Comparison of ENCODE assay signal across 17 cellular contexts in genomic region chr17:35265071-35265470, GRCh38. TPM values are rescaled to one million over a fixed set of nuclear protein-coding genes. Genes with fewer than 3 reads are reported as not detected.
DNase-seq lines count a peak whose midpoint lies in the region; ATAC-seq and TF ChIP-seq lines count a peak whose summit lies in the region.
"Had no signal": no experiment of that assay in that cellular context is flagged by ENCODE, and none has a peak within 500 bp of the region (broad histone marks: within the 10 kb centered on the region; RNA-seq: fewer than 3 reads in every experiment).

No MANE protein-coding gene starts in this region.

- no peaks in the 10 kb centered on the region for H3K9me3 ChIP-seq in CD4-positive, alpha-beta T cell (ENCODE audit: control insufficient read depth, low read length)
- H3K9me3 ChIP-seq: BE2C had no signal

- ATAC-seq in activated CD4-positive, alpha-beta T cell treated with anti-CD3 and anti-CD28 coated beads for 36 hours, result no peak
- no peak for ATAC-seq in CD4-positive, alpha-beta T cell (ENCODE audit: poor library complexity)
- no peak for ATAC-seq in activated CD8-positive, alpha-beta T cell treated with anti-CD3 and anti-CD28 coated beads for 36 hours
- ATAC-seq in HG02610 (IDR thresholded peaks at IDR 0.05; ENCODE audit: unreplicated experiment), result no peak
- ATAC-seq: K562 had no signal

- no peaks in the 10 kb centered on the region for H3K9me3 Mint-ChIP-seq in activated CD4-positive, alpha-beta T cell treated with anti-CD3 and anti-CD28 coated beads for 36 hours (ENCODE audit: low read depth)
- H3K9me3 Mint-ChIP-seq in CD4-positive, alpha-beta T cell, result no peaks in the 10 kb centered on the region
- H3K9me3 Mint-ChIP-seq in activated CD8-positive, alpha-beta T cell treated with anti-CD3 and anti-CD28 coated beads for 36 hours, result no peaks in the 10 kb centered on the region
- no peaks in the 10 kb centered on the region for H3K9me3 Mint-ChIP-seq in immature natural killer cell

- peak overlapping the region; percentile 80 for H3K27ac Mint-ChIP-seq in activated CD4-positive, alpha-beta T cell treated with anti-CD3 and anti-CD28 coated beads for 36 hours
- peak overlapping the region; percentile 81 for H3K27ac Mint-ChIP-seq in CD4-positive, alpha-beta T cell
- peak overlapping the region; percentile 68 for H3K27ac Mint-ChIP-seq in activated CD8-positive, alpha-beta T cell treated with anti-CD3 and anti-CD28 coated beads for 36 hours
- peak overlapping the region; percentile 6 to 83 (median 80) for H3K27ac Mint-ChIP-seq in immature natural killer cell

- POLR2A ChIA-PET in activated CD4-positive, alpha-beta T cell treated with anti-CD3 and anti-CD28 coated beads for 36 hours (lab: Charles Lee), result interaction anchor here (0.7 kb wide), 1 partner anchor 487 kb away, joined by 3 read pairs; no protein-coding TSS in a partner anchor
- POLR2A ChIA-PET in CD4-positive, alpha-beta T cell (lab: Charles Lee), result interaction anchor here (1.5 to 4.3 kb wide), 3 partner anchors 8 to 51 kb away, joined by 6 to 15 read pairs (median 6); partner anchors contain the start of gene SLFN5
- POLR2A ChIA-PET in activated CD8-positive, alpha-beta T cell treated with anti-CD3 and anti-CD28 coated beads for 36 hours (lab: Charles Lee), result interaction anchor here (1.0 kb wide), 1 partner anchor 272 kb away, joined by 5 read pairs; the partner anchor contains the start of gene SLFN12L

- H3K4me3 Mint-ChIP-seq in activated CD4-positive, alpha-beta T cell treated with anti-CD3 and anti-CD28 coated beads for 36 hours, result no peak overlapping the region
- H3K4me3 Mint-ChIP-seq in CD4-positive, alpha-beta T cell, result peak overlapping the region; percentile 30
- no peak overlapping the region for H3K4me3 Mint-ChIP-seq in activated CD8-positive, alpha-beta T cell treated with anti-CD3 and anti-CD28 coated beads for 36 hours
- H3K4me3 Mint-ChIP-seq in immature natural killer cell, result no peak overlapping the region

- intact Hi-C loops in activated CD4-positive, alpha-beta T cell treated with anti-CD3 and anti-CD28 coated beads for 36 hours (cut with DNase I, micrococcal nuclease), result no loop called here
- intact Hi-C loops in CD4-positive, alpha-beta T cell (cut with DNase I, micrococcal nuclease), result no loop called here
- intact Hi-C loops in activated CD8-positive, alpha-beta T cell treated with anti-CD3 and anti-CD28 coated beads for 36 hours (cut with micrococcal nuclease), result no loop called here

- no peak for DNase-seq in activated CD4-positive, alpha-beta T cell treated with anti-CD3 and anti-CD28 coated beads for 36 hours
- DNase-seq in activated CD4-positive, alpha-beta T cell treated with anti-CD3 and anti-CD28 coated beads, Interleukin-2, amount 50 U/mL, for 48 hours, result no peak
- no peak for DNase-seq in CD4-positive, alpha-beta T cell
- DNase-seq in activated CD8-positive, alpha-beta T cell treated with anti-CD3 and anti-CD28 coated beads for 36 hours, result no peak
- DNase-seq in immature natural killer cell (no peak), HuH-7.5 (ENCODE audit: low spot score) (no peak), hepatic stellate cell (ENCODE audit: low spot score) (no peak)
- DNase-seq: 8988T, BE2C, DMS 273 treated with DMSO at 0.1 percent for 48 hours, GDM1, NCI-H1930, NCI-H69, OCI-M1, RPMI8226 had no signal

- H3K27me3 Mint-ChIP-seq in activated CD4-positive, alpha-beta T cell treated with anti-CD3 and anti-CD28 coated beads for 36 hours, result no peaks in the 10 kb centered on the region
- no peaks in the 10 kb centered on the region for H3K27me3 Mint-ChIP-seq in CD4-positive, alpha-beta T cell
- H3K27me3 Mint-ChIP-seq in activated CD8-positive, alpha-beta T cell treated with anti-CD3 and anti-CD28 coated beads for 36 hours, result no peaks in the 10 kb centered on the region
- H3K27me3 Mint-ChIP-seq in immature natural killer cell (ENCODE audit: low read depth in 3 of 3), result no peaks in the 10 kb centered on the region

- H3K27me3 ChIP-seq in CD4-positive, alpha-beta T cell (ENCODE audit: control insufficient read depth, insufficient read depth, low read length), result no peaks in the 10 kb centered on the region

- H3K27ac ChIP-seq in CD4-positive, alpha-beta T cell (ENCODE audit: low read depth, low read length), result no peak overlapping the region

- H3K4me1 Mint-ChIP-seq in activated CD4-positive, alpha-beta T cell treated with anti-CD3 and anti-CD28 coated beads for 36 hours, result peaks cover 57% of the 10 kb centered on the region
- peaks cover 79% of the 10 kb centered on the region for H3K4me1 Mint-ChIP-seq in CD4-positive, alpha-beta T cell (ENCODE audit: low read depth)
- peaks cover 60% of the 10 kb centered on the region for H3K4me1 Mint-ChIP-seq in activated CD8-positive, alpha-beta T cell treated with anti-CD3 and anti-CD28 coated beads for 36 hours (ENCODE audit: low read depth)
- H3K4me1 Mint-ChIP-seq in immature natural killer cell, result peaks cover 58 to 83% of the 10 kb centered on the region in 2 donors

- H3K36me3 Mint-ChIP-seq in activated CD4-positive, alpha-beta T cell treated with anti-CD3 and anti-CD28 coated beads for 36 hours (ENCODE audit: low read depth), result peaks cover 38% of the 10 kb centered on the region
- H3K36me3 Mint-ChIP-seq in CD4-positive, alpha-beta T cell (ENCODE audit: low read depth), result peaks cover 87% of the 10 kb centered on the region
- H3K36me3 Mint-ChIP-seq in activated CD8-positive, alpha-beta T cell treated with anti-CD3 and anti-CD28 coated beads for 36 hours (ENCODE audit: low read depth), result peaks cover 48% of the 10 kb centered on the region
- H3K36me3 Mint-ChIP-seq in immature natural killer cell, result peaks cover 39 to 63% (median 42%) of the 10 kb centered on the region in 3 donors

- no peak for TF ChIP-seq CTCF in CD4-positive, alpha-beta T cell (IDR thresholded peaks at IDR 0.05)
- no peak for TF ChIP-seq CTCF in activated CD8-positive, alpha-beta T cell treated with anti-CD3 and anti-CD28 coated beads for 36 hours (IDR thresholded peaks at IDR 0.05)

- CTCF ChIA-PET in activated CD4-positive, alpha-beta T cell treated with anti-CD3 and anti-CD28 coated beads for 36 hours (lab: Charles Lee), result interaction anchor here (0.5 kb wide), 1 partner anchor 16 kb away, joined by 3 read pairs; no protein-coding TSS in a partner anchor
- CTCF ChIA-PET in CD4-positive, alpha-beta T cell (lab: Charles Lee), result no interaction called here
- CTCF ChIA-PET in activated CD8-positive, alpha-beta T cell treated with anti-CD3 and anti-CD28 coated beads for 36 hours (lab: Charles Lee), result no interaction called here

RNA-seq across cellular contexts. Expression of gene SLFN5, which starts 22.2 kb away (rescaled TPM):
- total RNA-seq in activated CD4-positive, alpha-beta T cell treated with anti-CD3 and anti-CD28 coated beads for 36 hours, result 10 to 100 TPM; 28.8 to 29.8 TPM
- 10 to 100 TPM; 28.5 to 32.7 TPM for total RNA-seq in CD4-positive, alpha-beta T cell
- total RNA-seq in activated CD8-positive, alpha-beta T cell treated with anti-CD3 and anti-CD28 coated beads for 36 hours, result 10 to 100 TPM; 29.1 to 32.7 TPM
- polyA plus RNA-seq in immature natural killer cell, result 100 to 1,000 TPM in 1 of 3 donors, 10 to 100 TPM in 2; 38.5 to 156 (median 84.2) TPM
